8 cellular contexts compared by ENCODE assay signal in the genomic region with DNA sequence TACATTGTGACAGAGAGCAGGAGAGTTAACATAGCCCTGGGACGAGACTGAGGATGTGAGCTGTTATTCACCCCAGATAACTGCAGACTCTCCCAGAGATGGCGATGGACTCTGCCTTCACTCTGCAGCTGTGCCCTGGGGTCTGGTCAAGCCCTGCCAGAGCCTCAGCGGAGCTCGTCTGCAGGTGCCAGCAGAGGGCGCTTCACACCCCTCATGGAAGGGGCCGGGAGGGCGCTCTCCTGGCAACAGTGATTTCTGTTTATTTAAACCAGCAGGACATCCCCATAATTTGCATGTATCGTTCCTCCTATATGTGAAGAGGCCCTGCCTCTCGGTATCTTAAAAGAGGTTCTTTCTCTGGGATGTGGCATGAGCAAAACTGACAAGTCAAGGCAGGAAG.
A peak's percentile ranks its signal among the peaks of the same experiment; 100 is the strongest.
DNase-seq lines count a peak whose midpoint lies in the region; ATAC-seq, FAIRE-seq and TF ChIP-seq lines count a peak whose summit lies in the region.
"Not testable (repeated sequence)": the region's sequence is repeated elsewhere in the genome, so short reads cannot be mapped to it uniquely, and the experiment has no call there.

No MANE protein-coding gene starts in this region.

- H3K4me3 ChIP-seq in A549; HepG2 (replicated peaks in 1 of 3; ENCODE audit: insufficient read depth in 1 of 3, low read depth in 2 of 3, low read length in 3 of 3): not testable (repeated sequence)

- POLR2A ChIA-PET in A549 (lab: Yijun Ruan, JAX); WTC11 (lab: Charles Lee); HepG2 (lab: Yijun Ruan, JAX): not testable (repeated sequence)

- not testable (repeated sequence) for H3K27me3 Mint-ChIP-seq in H9 (ENCODE audit: low read depth); WTC11 (ENCODE audit: low read depth)

- not testable (repeated sequence) for H3K36me3 Mint-ChIP-seq in H9 (ENCODE audit: insufficient read depth in 1 of 3, low read depth in 3 of 3)
- H3K36me3 Mint-ChIP-seq in WTC11, result peaks cover 13% of the 10 kb centered on the region

- not testable (repeated sequence) for H3K4me1 Mint-ChIP-seq in H9, WTC11

- peak; percentile 70 to 95; a peak in 5 of 6 replicates for ATAC-seq in A549
- ATAC-seq in GM18498 (IDR thresholded peaks at IDR 0.05; ENCODE audit: unreplicated experiment), result peak; percentile 78
- peak; percentile 90 for ATAC-seq in GM19463 (IDR thresholded peaks at IDR 0.05; ENCODE audit: unreplicated experiment)
- ATAC-seq in HG02981 (IDR thresholded peaks at IDR 0.05; ENCODE audit: unreplicated experiment), result peak; percentile 75
- peak; percentile 70 for ATAC-seq in HG03565 (IDR thresholded peaks at IDR 0.05; ENCODE audit: unreplicated experiment)
- ATAC-seq in WTC11, result peak; percentile 89
- peak; percentile 100 for ATAC-seq in HepG2

- intact Hi-C loops in HepG2 (cut with micrococcal nuclease; ENCODE audit: unreplicated experiment), result not testable (repeated sequence)

- BruUV-seq in HepG2 (replicated peaks; lab: Mats Ljungman, UMichigan), result not testable (repeated sequence)

- DNase-seq in A549 (ENCODE audit: low read depth in 1 of 2, low spot score in 1 of 2); H9; WTC11 (ENCODE audit: low spot score); HepG2 (ENCODE audit: low spot score): not testable (repeated sequence)

- H3K9ac ChIP-seq in H9 (ENCODE audit: extremely low read depth, insufficient read length, low read length); HepG2 (ENCODE audit: insufficient read depth, low read depth, low read length): not testable (repeated sequence)

- CTCF ChIA-PET in A549 (lab: Yijun Ruan, JAX); HepG2 (lab: Yijun Ruan, JAX; ENCODE audit: low intra/inter-chr PET ratio, low total read pairs): not testable (repeated sequence)
- CTCF ChIA-PET in WTC11 (lab: Charles Lee), result interaction anchor here (0.5 kb wide), 1 partner anchor 56 kb away, joined by 3 read pairs; no protein-coding TSS in a partner anchor

- in situ Hi-C loops in HepG2 (cut with HindIII; ENCODE audit: extremely low pct_ligation_motif_present, low pct_unique_long_range_greater_than_20kb), result not testable (repeated sequence)

- not testable (repeated sequence) for H2BK120ac ChIP-seq in H9 (ENCODE audit: low read depth, low read length, poor library complexity, severe bottlenecking)

- H3K79me1 ChIP-seq in H9 (ENCODE audit: insufficient read depth, low read depth, low read length, poor library complexity, severe bottlenecking), result not testable (repeated sequence)

- not testable (repeated sequence) for H3K23ac ChIP-seq in H9 (ENCODE audit: insufficient read length, low read depth, low read length)

- not testable (repeated sequence) for H3K27me3 ChIP-seq in H9 (ENCODE audit: insufficient read depth, low read length); HepG2 (ENCODE audit: control insufficient read depth in 1 of 2, insufficient read depth in 2 of 2, low read length in 2 of 2)

- not testable (repeated sequence) for H3K27ac ChIP-seq in A549; H9 (ENCODE audit: insufficient read length, low read depth, low read length); HepG2 (ENCODE audit: extremely low read length, insufficient read depth, low read length)

- H2BK20ac ChIP-seq in H9 (ENCODE audit: low read depth, low read length, poor library complexity, severe bottlenecking), result not testable (repeated sequence)

- not testable (repeated sequence) for TF ChIP-seq RAD21 in A549 (conservative IDR thresholded peaks at IDR 0.05 in 1 of 2, IDR thresholded peaks at IDR 0.05 in 1 of 2); HepG2 (CRISPR knock-in tag; IDR thresholded peaks at IDR 0.05)

- H3K56ac ChIP-seq in H9 (ENCODE audit: insufficient read length, low read depth, low read length), result not testable (repeated sequence)

- H4K91ac ChIP-seq in H9 (ENCODE audit: insufficient read length, low read depth, low read length), result not testable (repeated sequence)

- not testable (repeated sequence) for H2BK12ac ChIP-seq in H9 (ENCODE audit: insufficient read length, low read depth, low read length)

- H3K4me3 Mint-ChIP-seq in H9, WTC11: not testable (repeated sequence)

- not testable (repeated sequence) for TF ChIP-seq CTCF in A549 (IDR thresholded peaks at IDR 0.05); WTC11 (IDR thresholded peaks at IDR 0.05)
- 0 out of 3 replicates have a peak, but pooled peaks have one; percentile 13 for TF ChIP-seq CTCF in H9 (conservative IDR thresholded peaks at IDR 0.05)
- TF ChIP-seq CTCF in HepG2 (CRISPR knock-in tag; IDR thresholded peaks at IDR 0.05), result peak; percentile 62

- not testable (repeated sequence) for FAIRE-seq in A549 (lab: Jason Lieb, UNC)
- FAIRE-seq in HepG2 (lab: Jason Lieb, UNC), result peak; percentile 50

- H2BK5ac ChIP-seq in H9 (ENCODE audit: insufficient read length, low read length), result not testable (repeated sequence)

- H3K9me3 ChIP-seq in A549; H9 (ENCODE audit: control insufficient read depth, low read depth, low read length); HepG2 (ENCODE audit: low read length): not testable (repeated sequence)

- H3K9me3 Mint-ChIP-seq in H9, result peaks cover 26 to 36% of the 10 kb centered on the region in 2 experiments
- H3K9me3 Mint-ChIP-seq in WTC11, result peaks cover 27% of the 10 kb centered on the region

- TF ChIP-seq POLR2A in A549 (IDR thresholded peaks at IDR 0.05; ENCODE audit: low read length); HepG2 (IDR thresholded peaks at IDR 0.05; ENCODE audit: insufficient read depth in 1 of 2, low read depth in 2 of 2, low read length in 2 of 2): not testable (repeated sequence)

- not testable (repeated sequence) for H4K5ac ChIP-seq in H9 (ENCODE audit: insufficient read length, low read depth, low read length)

- H3K18ac ChIP-seq in H9 (ENCODE audit: insufficient read length, low read depth, low read length), result not testable (repeated sequence)

- H3K23me2 ChIP-seq in H9 (ENCODE audit: insufficient read length, low read depth, low read length, poor library complexity, severe bottlenecking), result not testable (repeated sequence)

- H3K79me2 ChIP-seq in H9 (ENCODE audit: insufficient read depth, low read length); HepG2 (ENCODE audit: insufficient read depth, low read length): not testable (repeated sequence)

- not testable (repeated sequence) for H3K27ac Mint-ChIP-seq in H9, WTC11

- H2BK15ac ChIP-seq in H9 (ENCODE audit: low read depth, low read length), result not testable (repeated sequence)

- not testable (repeated sequence) for H4K20me1 ChIP-seq in H9 (ENCODE audit: control insufficient read depth, insufficient read depth, insufficient read length); HepG2 (ENCODE audit: insufficient read depth, low read length)

- 0% methylated on average over 2 of the region's 9 CpGs for WGBS in A549 (ENCODE audit: missing lambda C conversion rate)
- no CpG with 5 or more reads among the region's 9 CpGs for WGBS in H9 (ENCODE audit: extremely low coverage, insufficient read length, low lambda C conversion rate)
- WGBS in HepG2 (ENCODE audit: low lambda C conversion rate), result no CpG with 5 or more reads among the region's 9 CpGs

- not testable (repeated sequence) for H2AK5ac ChIP-seq in H9 (ENCODE audit: insufficient read length, low read length)

- not testable (repeated sequence) for H4K8ac ChIP-seq in H9 (replicated peaks; ENCODE audit: insufficient read length, low read depth, low read length)

- not testable (repeated sequence) for H2AFZ ChIP-seq in H9 (ENCODE audit: low read length); HepG2 (ENCODE audit: low read length)

- TF ChIP-seq EP300 in A549 (IDR thresholded peaks at IDR 0.05); HepG2 (IDR thresholded peaks at IDR 0.05; ENCODE audit: low read depth in 2 of 2, low read length in 2 of 2); HepG2 (CRISPR knock-in tag; IDR thresholded peaks at IDR 0.05; ENCODE audit: borderline replicate concordance): not testable (repeated sequence)

- H3K4me1 ChIP-seq in A549; H9 (ENCODE audit: insufficient read depth, low read length); HepG2 (ENCODE audit: insufficient read depth, low read length): not testable (repeated sequence)

- H3K4ac ChIP-seq in H9 (ENCODE audit: low read depth, low read length), result not testable (repeated sequence)

- not testable (repeated sequence) for H3K14ac ChIP-seq in H9 (ENCODE audit: insufficient read depth, low read length)

- H3K36me3 ChIP-seq in HepG2 (replicated peaks in 1 of 2; ENCODE audit: control insufficient read depth in 1 of 2, insufficient read depth in 2 of 2, low read length in 2 of 2), result not testable (repeated sequence)

- H3T11ph ChIP-seq in H9 (ENCODE audit: low read length), result not testable (repeated sequence)

- H3K4me2 ChIP-seq in A549; H9 (ENCODE audit: insufficient read depth, insufficient read length, low read length); HepG2 (ENCODE audit: low read depth, low read length): not testable (repeated sequence)
